Comparison of ENCODE assay signal across 8 cellular contexts in genomic region chr9:129080312-129080607, GRCh38. TPM values are rescaled to one million over a fixed set of nuclear protein-coding genes. Genes with fewer than 3 reads are reported as not detected.
DNase-seq lines count a peak whose midpoint lies in the region; ATAC-seq, FAIRE-seq and TF ChIP-seq lines count a peak whose summit lies in the region.

No MANE protein-coding gene starts in this region.

- no peaks in the 10 kb centered on the region for H3K9me3 Mint-ChIP-seq in activated T-cell treated with anti-CD3 and anti-CD28 coated beads, Interleukin-2, amount 50 U/mL, for 72 hours
- no peaks in the 10 kb centered on the region for H3K9me3 Mint-ChIP-seq in activated naive CD8-positive, alpha-beta T cell (ENCODE audit: low read depth)

- TF ChIP-seq POLR2A in right lobe of liver (IDR thresholded peaks at IDR 0.05), result no peak
- TF ChIP-seq POLR2A in transverse colon (IDR thresholded peaks at IDR 0.05), result no peak
- TF ChIP-seq POLR2A in H54 (IDR thresholded peaks at IDR 0.05; ENCODE audit: low read depth, low read length), result no peak

- no peak for TF ChIP-seq CTCF in right lobe of liver (IDR thresholded peaks at IDR 0.05)
- TF ChIP-seq CTCF in transverse colon (IDR thresholded peaks at IDR 0.05), result no peak

- TF ChIP-seq EP300 in transverse colon (IDR thresholded peaks at IDR 0.05; ENCODE audit: low read depth), result no peak

- FAIRE-seq in H54 (lab: Jason Lieb, UNC), result no peak

- peaks cover 0 to 73% (median 27%) of the 10 kb centered on the region in 4 donors for H3K4me1 ChIP-seq in right lobe of liver
- peaks cover 7 to 68% (median 44%) of the 10 kb centered on the region in 4 donors for H3K4me1 ChIP-seq in transverse colon

- H3K4me3 Mint-ChIP-seq in activated T-cell treated with anti-CD3 and anti-CD28 coated beads, Interleukin-2, amount 50 U/mL, for 72 hours, result peak overlapping the region; percentile 95 to 98
- H3K4me3 Mint-ChIP-seq in activated naive CD8-positive, alpha-beta T cell, result peak overlapping the region; percentile 89

- no peak for DNase-seq in activated T-cell treated with anti-CD3 and anti-CD28 coated beads, Interleukin-2, amount 50 U/mL, for 72 hours
- DNase-seq in activated T-cell treated with anti-CD3 and anti-CD28 coated beads for 4 hours (no peak), right lobe of liver (no peak), transverse colon (no peak), H54 (ENCODE audit: insufficient read length, low spot score) (no peak)

- peak overlapping the region; percentile 83 for H3K27ac Mint-ChIP-seq in activated T-cell treated with anti-CD3 and anti-CD28 coated beads, Interleukin-2, amount 50 U/mL, for 72 hours
- H3K27ac Mint-ChIP-seq in activated naive CD8-positive, alpha-beta T cell, result peak overlapping the region; percentile 61

- no peaks in the 10 kb centered on the region for H3K27me3 Mint-ChIP-seq in activated T-cell treated with anti-CD3 and anti-CD28 coated beads, Interleukin-2, amount 50 U/mL, for 72 hours (ENCODE audit: low read depth)
- H3K27me3 Mint-ChIP-seq in activated naive CD8-positive, alpha-beta T cell, result no peaks in the 10 kb centered on the region

- in situ Hi-C loops in transverse colon (cut with MboI; ENCODE audit: low pct_ligation_motif_present in 1 of 4, low pct_unique_long_range_greater_than_20kb in 1 of 4, low sequenced_read_pairs in 3 of 4), result no loop called here

- H3K27me3 ChIP-seq in right lobe of liver, result no peaks in the 10 kb centered on the region
- H3K27me3 ChIP-seq in transverse colon, result no peaks in the 10 kb centered on the region

- H3K36me3 ChIP-seq in right lobe of liver (peaks cover 0 to 5% (median under 1%) of the 10 kb centered on the region in 4 donors), transverse colon (peaks cover 0 to 5% (median 2%) of the 10 kb centered on the region in 4 donors)

- H3K4me3 ChIP-seq in right lobe of liver (peak overlapping the region; percentile 58 to 93 (median 83)), transverse colon (peak overlapping the region; percentile 47 to 78 (median 61))

- no peaks in the 10 kb centered on the region for H3K9me3 ChIP-seq in right lobe of liver
- H3K9me3 ChIP-seq in transverse colon, result no peaks in the 10 kb centered on the region

- ATAC-seq in activated T-cell treated with anti-CD3 and anti-CD28 coated beads, Interleukin-2, amount 50 U/mL, for 72 hours (replicated peaks in 1 of 2), result no peak
- ATAC-seq in right lobe of liver (no peak), HG03175 (IDR thresholded peaks at IDR 0.05; ENCODE audit: unreplicated experiment) (no peak), HG03039 (IDR thresholded peaks at IDR 0.05; ENCODE audit: unreplicated experiment) (no peak)

- H3K27ac ChIP-seq in right lobe of liver (peak overlapping the region in 2 of 3 donors; percentile 51 to 77), transverse colon (peak overlapping the region; percentile 82 to 97 (median 91))

- intact Hi-C loops in right lobe of liver (cut with DNase I) (no loop called here), transverse colon (cut with DNase I; ENCODE audit: low total_unique reads) (no loop called here)

- WGBS in right lobe of liver (ENCODE audit: insufficient coverage, low coverage, low lambda C conversion rate, missing lambda C conversion rate), result 0% methylated on average over 2 of the region's 11 CpGs
- WGBS in transverse colon (ENCODE audit: low coverage in 1 of 2), 2 donors, result 19 to 23% methylated on average over 7 to 11 of the region's 11 CpGs

- peaks cover 34% of the 10 kb centered on the region for H3K4me1 Mint-ChIP-seq in activated T-cell treated with anti-CD3 and anti-CD28 coated beads, Interleukin-2, amount 50 U/mL, for 72 hours (ENCODE audit: low read depth)
- H3K4me1 Mint-ChIP-seq in activated naive CD8-positive, alpha-beta T cell (ENCODE audit: low read depth), result peaks cover 23% of the 10 kb centered on the region

- H3K36me3 Mint-ChIP-seq in activated T-cell treated with anti-CD3 and anti-CD28 coated beads, Interleukin-2, amount 50 U/mL, for 72 hours (ENCODE audit: insufficient read depth in 2 of 2), result no peaks in the 10 kb centered on the region
- no peaks in the 10 kb centered on the region for H3K36me3 Mint-ChIP-seq in activated naive CD8-positive, alpha-beta T cell

RNA-seq across cellular contexts. Expression of gene DOLPP1, which starts 0.7 kb away (rescaled TPM):
- 10 to 100 TPM; 17.1 to 22.3 TPM for total RNA-seq in activated T-cell treated with anti-CD3 and anti-CD28 coated beads, Interleukin-2, amount 50 U/mL, for 72 hours
- total RNA-seq in right lobe of liver (10 to 100 TPM; 10.1 to 16.8 (median 13.3) TPM), transverse colon (10 to 100 TPM; 15.7 to 52.4 (median 38.2) TPM)

RNA-seq across cellular contexts. Expression of gene CRAT, which starts 30.3 kb away (rescaled TPM):
- 10 to 100 TPM; 21.4 to 23.8 TPM for total RNA-seq in activated T-cell treated with anti-CD3 and anti-CD28 coated beads, Interleukin-2, amount 50 U/mL, for 72 hours
- 100 to 1,000 TPM in 4 of 6 experiments, 10 to 100 TPM in 2; 86.1 to 146 (median 104) TPM for total RNA-seq in right lobe of liver
- 100 to 1,000 TPM; 124 to 161 (median 136) TPM for total RNA-seq in transverse colon

RNA-seq across cellular contexts. Expression of gene PTPA, which starts 31.0 kb away (rescaled TPM):
- 10 to 100 TPM; 85.5 to 98.3 TPM for total RNA-seq in activated T-cell treated with anti-CD3 and anti-CD28 coated beads, Interleukin-2, amount 50 U/mL, for 72 hours
- total RNA-seq in right lobe of liver, result 100 to 1,000 TPM in 1 of 6 experiments, 10 to 100 TPM in 5; 55.4 to 123 (median 62.0) TPM
- total RNA-seq in transverse colon, result 100 to 1,000 TPM in 1 of 4 donors, 10 to 100 TPM in 3; 37.4 to 241 (median 66.5) TPM

RNA-seq across cellular contexts. Expression of gene MIGA2, which starts 43.8 kb away (rescaled TPM):
- total RNA-seq in activated T-cell treated with anti-CD3 and anti-CD28 coated beads, Interleukin-2, amount 50 U/mL, for 72 hours, result 10 to 100 TPM; 38.5 to 41.5 TPM
- total RNA-seq in right lobe of liver (10 to 100 TPM in 4 of 6 experiments, 1 to 10 TPM in 2; 9.1 to 16.4 (median 10.8) TPM), transverse colon (100 to 1,000 TPM in 1 of 4 donors, 10 to 100 TPM in 3; 72.0 to 245 (median 74.0) TPM)

RNA-seq across cellular contexts. Expression of gene SH3GLB2, which starts 52.1 kb away (rescaled TPM):
- 10 to 100 TPM; 41.3 to 41.8 TPM for total RNA-seq in activated T-cell treated with anti-CD3 and anti-CD28 coated beads, Interleukin-2, amount 50 U/mL, for 72 hours
- total RNA-seq in right lobe of liver (10 to 100 TPM; 23.7 to 28.3 (median 24.7) TPM), transverse colon (100 to 1,000 TPM; 184 to 391 (median 224) TPM)
